Comparison of ENCODE assay signal across 8 cellular contexts in genomic region chr18:77131652-77132368, GRCh38. TPM values are rescaled to one million over a fixed set of nuclear protein-coding genes. Genes with fewer than 3 reads are reported as not detected.
DNase-seq lines count a peak whose midpoint lies in the region; ATAC-seq lines count a peak whose summit lies in the region.

No MANE protein-coding gene starts in this region.

- intact Hi-C loops in Right ventricle myocardium superior (cut with DNase I): loop anchor here (5.0 kb wide), 1 partner anchor 130 kb away; no protein-coding TSS in a partner anchor
- intact Hi-C loops in posterior vena cava (cut with DNase I): loop anchor here (2.0 to 10.0 kb wide), 3 partner anchors 73 to 127 kb away; no protein-coding TSS in a partner anchor

- ATAC-seq in HG02623 (IDR thresholded peaks at IDR 0.05; ENCODE audit: unreplicated experiment): peak; percentile 54
- peak; percentile 77 for ATAC-seq in Right ventricle myocardium superior (ENCODE audit: poor library complexity)

- DNase-seq in NCI-H1417 (lab: John Stamatoyannopoulos, UW) (peak; percentile 36 to 87 (median 83)), NCI-H1417 treated with DMSO at 0.1 percent for 48 hours (lab: John Stamatoyannopoulos, UW) (no peak), NCI-H1105 treated with DMSO at 0.1 percent for 48 hours (lab: John Stamatoyannopoulos, UW) (peak; percentile 14), Right ventricle myocardium superior (peak; percentile 80), posterior vena cava (ENCODE audit: low spot score) (peak; percentile 93), putamen (ENCODE audit: low spot score) (no peak)
- peak; percentile 79 for DNase-seq in activated effector memory CD4-positive, alpha-beta T cell treated with anti-CD3 and anti-CD28 coated beads, Interleukin-2, amount 50 U/mL, for 16 hours

RNA-seq across cellular contexts. Expression of gene MBP, which starts 0.8 kb away (rescaled TPM):
- total RNA-seq in Right ventricle myocardium superior: 29.9 TPM
- total RNA-seq in posterior vena cava: 10 to 100 TPM; 41.6 to 42.1 TPM

Comparison
In these comparisons a context has a peak if more than half of its experiments do, and no peak if none do; other contexts are left out.
1. DNase-seq: peak in NCI-H1417 (3 of 3), NCI-H1105 treated with DMSO at 0.1 percent for 48 hours (single experiment), activated effector memory CD4-positive, alpha-beta T cell treated with anti-CD3 and anti-CD28 coated beads, Interleukin-2, amount 50 U/mL, for 16 hours (single experiment), Right ventricle myocardium superior (single experiment) and posterior vena cava (single experiment); none in NCI-H1417 treated with DMSO at 0.1 percent for 48 hours (single experiment) and putamen (single experiment).